8 cellular contexts compared by ENCODE assay signal in genomic region chr21:17387030-17387617, GRCh38.
DNase-seq lines count a peak whose midpoint lies in the region; ATAC-seq and TF ChIP-seq lines count a peak whose summit lies in the region.

No MANE protein-coding gene starts in this region.

- H3K36me3 Mint-ChIP-seq in activated CD8-positive, alpha-beta memory T cell treated with anti-CD3 and anti-CD28 coated beads, Interleukin-2, amount 10 ng/mL, durations not matched to agents 7 days and 5 days: no peaks in the 10 kb centered on the region
- H3K36me3 Mint-ChIP-seq in osteocyte (ENCODE audit: unreplicated experiment): no peaks in the 10 kb centered on the region

- peak; percentile 56 for TF ChIP-seq CTCF in BJ (IDR thresholded peaks at IDR 0.05; ENCODE audit: insufficient read depth, low read depth, low read length)
- peak; percentile 56 for TF ChIP-seq CTCF in fibroblast of pulmonary artery (IDR thresholded peaks at IDR 0.05; ENCODE audit: low read length, missing control alignments)
- TF ChIP-seq CTCF in osteocyte (IDR thresholded peaks at IDR 0.05): peak; percentile 77

- H3K4me1 Mint-ChIP-seq in activated CD8-positive, alpha-beta memory T cell treated with anti-CD3 and anti-CD28 coated beads, Interleukin-2, amount 10 ng/mL, durations not matched to agents 7 days and 5 days: no peaks in the 10 kb centered on the region
- no peaks in the 10 kb centered on the region for H3K4me1 Mint-ChIP-seq in osteocyte (ENCODE audit: unreplicated experiment)

- H3K36me3 ChIP-seq in BJ (ENCODE audit: control insufficient read depth, insufficient read depth, low read length): no peaks in the 10 kb centered on the region

- no peaks in the 10 kb centered on the region for H3K9me3 Mint-ChIP-seq in activated CD8-positive, alpha-beta memory T cell treated with anti-CD3 and anti-CD28 coated beads, Interleukin-2, amount 10 ng/mL, durations not matched to agents 7 days and 5 days (ENCODE audit: low read depth)
- H3K9me3 Mint-ChIP-seq in osteocyte (ENCODE audit: unreplicated experiment): no peaks in the 10 kb centered on the region

- H3K27me3 ChIP-seq in BJ (ENCODE audit: control insufficient read depth, insufficient read depth, low read length): 0 out of 2 replicates have a peak, but pooled peaks cover 1% of the 10 kb centered on the region

- no peak overlapping the region for H3K4me3 Mint-ChIP-seq in activated CD8-positive, alpha-beta memory T cell treated with anti-CD3 and anti-CD28 coated beads, Interleukin-2, amount 10 ng/mL, durations not matched to agents 7 days and 5 days
- no peak overlapping the region for H3K4me3 Mint-ChIP-seq in osteocyte (ENCODE audit: unreplicated experiment)

- ATAC-seq in GM18868 (IDR thresholded peaks at IDR 0.05; ENCODE audit: unreplicated experiment): peak; percentile 87
- ATAC-seq in activated CD8-positive, alpha-beta memory T cell treated with anti-CD3 and anti-CD28 coated beads, Interleukin-2, amount 10 ng/mL, durations not matched to agents 7 days and 5 days: peak; percentile 39

- H3K27ac Mint-ChIP-seq in activated CD8-positive, alpha-beta memory T cell treated with anti-CD3 and anti-CD28 coated beads, Interleukin-2, amount 10 ng/mL, durations not matched to agents 7 days and 5 days: no peak overlapping the region
- no peak overlapping the region for H3K27ac Mint-ChIP-seq in osteocyte (ENCODE audit: unreplicated experiment)

- CTCF ChIA-PET in BJ (lab: Yijun Ruan, JAX): interaction anchor here (0.6 to 5.6 kb wide), 30 partner anchors 9 to 1057 kb away, joined by 3 to 67 read pairs (median 4); no protein-coding TSS in a partner anchor
- CTCF ChIA-PET in activated CD8-positive, alpha-beta memory T cell treated with anti-CD3 and anti-CD28 coated beads, Interleukin-2, amount 10 ng/mL, durations not matched to agents 7 days and 5 days (lab: Charles Lee): interaction anchor here (1.0 to 5.6 kb wide), 11 partner anchors 18 to 631 kb away, joined by 3 to 57 read pairs (median 4); no protein-coding TSS in a partner anchor

- POLR2A ChIA-PET in BJ (lab: Charles Lee): no interaction called here

- H3K4me3 ChIP-seq in BJ (ENCODE audit: low read depth, low read length) (no peak overlapping the region), fibroblast of pulmonary artery (replicated peaks; ENCODE audit: low read depth, low read length) (no peak overlapping the region)

- DNase-seq in BJ (ENCODE audit: low read depth): no peak
- peak; percentile 67 for DNase-seq in HT1080 (ENCODE audit: low read depth)
- DNase-seq in NCI-H82 (lab: John Stamatoyannopoulos, UW): peak; percentile 92
- peak; percentile 45 for DNase-seq in activated CD8-positive, alpha-beta memory T cell treated with anti-CD3 and anti-CD28 coated beads, Interleukin-2, amount 10 ng/mL, durations not matched to agents 7 days and 5 days
- peak; percentile 80 for DNase-seq in fibroblast of pulmonary artery (ENCODE audit: low read depth)
- no peak for DNase-seq in osteocyte (ENCODE audit: extremely low spot score, unreplicated experiment)
- no peak for DNase-seq in NK-92 treated with Interleukin-12 subunit alpha and Interleukin-12 subunit beta, amount 100 ng/mL, for 24 hours (lab: John Stamatoyannopoulos, UW)

- peaks cover 2% of the 10 kb centered on the region for H3K27me3 Mint-ChIP-seq in activated CD8-positive, alpha-beta memory T cell treated with anti-CD3 and anti-CD28 coated beads, Interleukin-2, amount 10 ng/mL, durations not matched to agents 7 days and 5 days
- H3K27me3 Mint-ChIP-seq in osteocyte (ENCODE audit: unreplicated experiment): peaks cover 15% of the 10 kb centered on the region

Comparison
In these comparisons a context has a peak if more than half of its experiments do, and no peak if none do; other contexts are left out.
1. DNase-seq: peak in HT1080 (single experiment), NCI-H82 (single experiment), activated CD8-positive, alpha-beta memory T cell treated with anti-CD3 and anti-CD28 coated beads, Interleukin-2, amount 10 ng/mL, durations not matched to agents 7 days and 5 days (single experiment) and fibroblast of pulmonary artery (single experiment); none in BJ (single experiment), osteocyte (single experiment) and NK-92 treated with Interleukin-12 subunit alpha and Interleukin-12 subunit beta, amount 100 ng/mL, for 24 hours (single experiment).
2. Peak in every context shown above with its lines, with median percentiles within 50 percentile points of each other: CTCF ChIP-seq.